ENCODE assay signal across 8 cellular contexts in the genomic region with DNA sequence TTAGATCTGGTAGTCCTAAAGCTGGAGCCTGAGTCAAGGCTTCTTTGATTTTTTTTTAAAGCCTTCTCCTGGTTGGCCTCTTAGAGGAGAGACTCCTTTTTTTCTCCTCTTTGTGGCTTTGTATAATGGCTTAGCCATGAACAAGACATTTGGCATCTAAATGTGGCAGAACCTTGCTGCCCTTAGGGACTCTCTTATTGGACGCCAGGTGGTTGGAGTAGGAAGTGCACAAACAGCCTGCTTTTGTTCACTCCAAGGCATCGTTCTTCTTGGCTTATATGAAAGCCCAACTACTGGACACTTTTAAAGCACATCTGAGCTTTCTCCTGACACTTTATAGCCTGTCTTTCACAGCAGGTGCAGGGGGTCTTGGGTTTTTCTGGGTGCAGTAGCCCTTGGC. TPM values are rescaled to one million over a fixed set of nuclear protein-coding genes. Genes with fewer than 3 reads are reported as not detected.
DNase-seq lines count a peak whose midpoint lies in the region; ATAC-seq, FAIRE-seq and TF ChIP-seq lines count a peak whose summit lies in the region.

No MANE protein-coding gene starts in this region.

- H3K4me3 Mint-ChIP-seq in CD8-positive, alpha-beta T cell = peak overlapping the region; percentile 94
- peak overlapping the region; percentile 85 for H3K4me3 Mint-ChIP-seq in central memory CD8-positive, alpha-beta T cell
- H3K4me3 Mint-ChIP-seq in neural crest cell = no peak overlapping the region

- H3K36me3 Mint-ChIP-seq in CD8-positive, alpha-beta T cell = peaks cover 10% of the 10 kb centered on the region
- H3K36me3 Mint-ChIP-seq in central memory CD8-positive, alpha-beta T cell (ENCODE audit: insufficient read depth) = peaks cover 6% of the 10 kb centered on the region
- H3K36me3 Mint-ChIP-seq in neural crest cell (ENCODE audit: low read depth) = peaks cover 5% of the 10 kb centered on the region

- no peaks in the 10 kb centered on the region for H3K9me3 ChIP-seq in CD8-positive, alpha-beta T cell (ENCODE audit: low read length)

- peaks cover 23% of the 10 kb centered on the region for H3K4me1 Mint-ChIP-seq in CD8-positive, alpha-beta T cell (ENCODE audit: low read depth)
- peaks cover 22% of the 10 kb centered on the region for H3K4me1 Mint-ChIP-seq in central memory CD8-positive, alpha-beta T cell
- H3K4me1 Mint-ChIP-seq in neural crest cell = peaks cover 14% of the 10 kb centered on the region

- H3K36me3 ChIP-seq in CD8-positive, alpha-beta T cell (ENCODE audit: insufficient read depth, low read length) = no peaks in the 10 kb centered on the region

- peaks cover 12% of the 10 kb centered on the region for H3K9me3 Mint-ChIP-seq in CD8-positive, alpha-beta T cell
- H3K9me3 Mint-ChIP-seq in central memory CD8-positive, alpha-beta T cell = peaks cover 6% of the 10 kb centered on the region
- H3K9me3 Mint-ChIP-seq in neural crest cell = peaks cover 10% of the 10 kb centered on the region

- POLR2A ChIA-PET in CD8-positive, alpha-beta T cell (lab: Charles Lee) = interaction anchor here (0.6 to 2.1 kb wide), 2 partner anchors 11 to 382 kb away, joined by 3 to 5 read pairs; a partner anchor contains a TSS

- CTCF ChIA-PET in CD8-positive, alpha-beta T cell (lab: Charles Lee) = interaction anchor here (1.5 to 2.0 kb wide), 2 partner anchors 25 to 350 kb away, joined by 5 to 6 read pairs; a partner anchor contains a TSS

- H3K27me3 ChIP-seq in CD8-positive, alpha-beta T cell (ENCODE audit: insufficient read depth, low read length) = no peaks in the 10 kb centered on the region

- ATAC-seq in CD8-positive, alpha-beta T cell = peak; percentile 62
- ATAC-seq in central memory CD8-positive, alpha-beta T cell (replicated peaks; ENCODE audit: extremely low read depth, poor library complexity, severe bottlenecking) = peak; percentile 40
- ATAC-seq in GM21423 (IDR thresholded peaks at IDR 0.05; ENCODE audit: unreplicated experiment) (no peak), GM21390 (IDR thresholded peaks at IDR 0.05; ENCODE audit: unreplicated experiment) (no peak)

- peak; percentile 37 for TF ChIP-seq CTCF in CD8-positive, alpha-beta T cell (IDR thresholded peaks at IDR 0.05)
- TF ChIP-seq CTCF in neural crest cell (conservative IDR thresholded peaks at IDR 0.05) = peak; percentile 55

- FAIRE-seq in GM19239 (lab: Jason Lieb, UNC) = peak; percentile 31

- DNase-seq in CD8-positive, alpha-beta T cell = peak in 3 of 7 experiments; percentile 13 to 49 (median 18)
- no peak for DNase-seq in GM19239 (ENCODE audit: insufficient read length, low spot score)
- peak; percentile 47 for DNase-seq in NCI-H526 treated with DMSO at 0.1 percent for 48 hours (lab: John Stamatoyannopoulos, UW)
- DNase-seq in central memory CD8-positive, alpha-beta T cell (ENCODE audit: low spot score in 2 of 2) = no peak
- no peak for DNase-seq in neural crest cell (ENCODE audit: low read depth, low spot score)
- DNase-seq in AG08396 (ENCODE audit: low spot score) = no peak

- H3K4me3 ChIP-seq in CD8-positive, alpha-beta T cell (ENCODE audit: low read depth, low read length) = peak overlapping the region; percentile 41

- H3K27me3 Mint-ChIP-seq in CD8-positive, alpha-beta T cell (ENCODE audit: low read depth) = no peaks in the 10 kb centered on the region
- peaks cover 12% of the 10 kb centered on the region for H3K27me3 Mint-ChIP-seq in central memory CD8-positive, alpha-beta T cell
- no peaks in the 10 kb centered on the region for H3K27me3 Mint-ChIP-seq in neural crest cell (ENCODE audit: low read depth)

- H3K27ac ChIP-seq in CD8-positive, alpha-beta T cell (ENCODE audit: low read depth, low read length) = no peak overlapping the region

- intact Hi-C loops in CD8-positive, alpha-beta T cell (cut with DNase I, micrococcal nuclease) = no loop called here

- peak overlapping the region; percentile 95 for H3K27ac Mint-ChIP-seq in CD8-positive, alpha-beta T cell
- H3K27ac Mint-ChIP-seq in central memory CD8-positive, alpha-beta T cell (ENCODE audit: low read depth) = peak overlapping the region; percentile 89
- H3K27ac Mint-ChIP-seq in neural crest cell (ENCODE audit: unreplicated experiment) = no peak overlapping the region

- H3K4me1 ChIP-seq in CD8-positive, alpha-beta T cell (ENCODE audit: insufficient read depth, low read length) = peaks cover 21% of the 10 kb centered on the region

RNA-seq across cellular contexts. Expression of a gene that starts 25.0 kb away (rescaled TPM):
- total RNA-seq in CD8-positive, alpha-beta T cell = not detected
- total RNA-seq in neural crest cell = not detected in 2 replicates

Comparison
In these comparisons a context has a peak if more than half of its experiments do, and no peak if none do; other contexts are left out.
1. ATAC-seq: peak in CD8-positive, alpha-beta T cell (single experiment) and central memory CD8-positive, alpha-beta T cell (single experiment); none in GM21423 (single experiment) and GM21390 (single experiment).